ENCODE assay signal across 20 cellular contexts in the genomic region with DNA sequence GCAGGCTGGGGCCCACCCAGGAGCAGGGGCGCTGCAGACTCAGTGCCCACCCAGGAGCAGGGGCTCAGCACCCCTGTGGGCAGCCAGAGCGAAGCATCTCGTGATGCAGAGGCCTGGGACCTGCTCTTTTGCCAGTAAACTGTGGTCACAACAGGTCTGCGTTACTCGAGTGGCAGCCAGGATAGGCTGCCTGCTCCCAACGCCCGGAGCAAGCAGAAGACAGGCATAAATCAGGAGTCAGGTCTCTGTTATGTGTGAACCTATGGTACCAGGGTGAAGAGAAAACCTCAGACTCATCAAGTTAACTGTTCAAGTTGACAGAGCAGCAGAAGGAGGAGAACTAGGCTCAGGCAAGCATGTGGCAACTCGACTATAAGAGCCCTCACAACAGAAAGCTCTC.
"Had no signal": no experiment of that assay in that cellular context is flagged by ENCODE, and none has a peak within 500 bp of the region (broad histone marks: within the 10 kb centered on the region; RNA-seq: fewer than 3 reads in every experiment).

No MANE protein-coding gene starts in this region.

- H3K4me1 Mint-ChIP-seq: naive B cell had no signal

- H3K4me3 ChIP-seq: coronary artery, gastrocnemius medialis, heart right ventricle, ovary, right atrium auricular region, sigmoid colon, skin epidermis, testis, tibial nerve had no signal

- H3K27me3 Mint-ChIP-seq: naive B cell had no signal

- H3K36me3 ChIP-seq: ovary had no signal

- H3K9me3 ChIP-seq: gastrocnemius medialis, heart right ventricle, neutrophil, ovary, right atrium auricular region, sigmoid colon, testis, tibial nerve had no signal

- DNase-seq: central memory CD4-positive, alpha-beta T cell; effector CD4-positive, alpha-beta T cell; gastrocnemius medialis; heart right ventricle; hypothalamus; kidney glomerular epithelial cell; mesendoderm; naive B cell; ovary; sigmoid colon; stimulated activated CD4-positive, alpha-beta T cell treated with anti-CD3 and anti-CD28 coated beads, Interleukin-12 subunit alpha, Interleukin-12 subunit beta, amount 100 ng/mL, for 4 hours; stimulated activated CD4-positive, alpha-beta T cell treated with anti-CD3 and anti-CD28 coated beads, Interleukin-2, amount 100 ng/mL, for 48 hours; stimulated activated naive CD4-positive, alpha-beta T cell treated with Interleukin-2 at 50 U/mL for 16 hours; testis had no signal

- ATAC-seq: esophagus mucosa, gastrocnemius medialis, heart right ventricle had no signal

- H3K27ac ChIP-seq: coronary artery, gastrocnemius medialis, heart right ventricle, neutrophil, ovary, right atrium auricular region, sigmoid colon, skin epidermis, testis, tibial nerve had no signal

- H3K4me3 Mint-ChIP-seq: naive B cell had no signal

- H3K27me3 ChIP-seq: gastrocnemius medialis, heart right ventricle, neutrophil, ovary, right atrium auricular region, sigmoid colon, testis, tibial nerve had no signal

- H3K9me3 Mint-ChIP-seq: naive B cell had no signal

- H3K36me3 Mint-ChIP-seq: naive B cell had no signal
